In the genomic region with DNA sequence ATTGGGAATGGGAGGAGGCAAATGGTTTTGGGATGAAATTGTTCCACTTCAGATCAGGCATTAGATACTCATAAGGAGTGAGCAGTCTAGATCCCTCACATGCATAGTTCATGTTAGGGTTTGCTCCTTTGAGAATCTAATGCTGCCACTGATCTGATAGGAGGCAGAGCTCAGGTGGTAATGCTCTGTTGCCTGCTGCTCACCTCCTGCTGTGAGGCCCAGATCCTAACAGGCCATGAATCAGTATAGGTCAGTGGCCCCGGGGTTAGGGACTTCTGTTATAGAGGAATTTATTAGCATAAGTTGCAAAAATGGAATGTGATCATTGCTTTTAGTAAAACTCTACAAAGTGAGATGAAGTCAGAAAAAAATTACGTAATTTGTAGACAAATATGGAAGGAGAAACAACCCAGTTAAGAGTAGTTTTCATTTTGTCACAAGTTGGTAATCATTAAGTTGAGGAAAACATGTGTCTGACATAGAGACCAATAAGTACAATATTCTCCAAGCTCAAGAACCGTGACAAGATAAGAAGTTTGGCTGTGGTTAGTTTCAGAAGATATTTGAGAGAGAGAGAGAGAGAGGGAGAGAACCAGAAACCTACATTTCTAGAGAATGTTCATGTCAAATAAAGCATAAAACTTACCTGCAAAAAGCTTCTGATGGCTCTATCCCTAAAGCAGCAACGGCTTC, we compare ENCODE assay signal across 23 cellular contexts.
"Had no signal": no experiment of that assay in that cellular context is flagged by ENCODE, and none has a peak within 500 bp of the region (broad histone marks: within the 10 kb centered on the region; RNA-seq: fewer than 3 reads in every experiment).

No MANE protein-coding gene starts in this region.

- H3K4me3 ChIP-seq: gastrocnemius medialis, left ventricle myocardium inferior, lower lobe of right lung, prostate gland, right atrium auricular region, smooth muscle cell, stomach, thyroid gland, vagina had no signal

- DNase-seq: cortex of kidney; effector memory CD8-positive, alpha-beta T cell; gastrocnemius medialis; head of caudate nucleus; left colon; left ventricle myocardium inferior; lower lobe of right lung; natural killer cell; stimulated activated CD4-positive, alpha-beta T cell treated with anti-CD3 and anti-CD28 coated beads, Interleukin-12 subunit alpha, Interleukin-12 subunit beta, amount 100 ng/mL, for 4 hours; stimulated activated CD4-positive, alpha-beta T cell treated with anti-CD3 and anti-CD28 coated beads, Interleukin-1b, Interleukin-23, amount 100 ng/mL, for 48 hours; stimulated activated CD4-positive, alpha-beta T cell treated with anti-CD3 and anti-CD28 coated beads, Interleukin-4, amount 100 ng/mL, for 1 hour; stimulated activated CD8-positive, alpha-beta memory T cell treated with anti-CD3 and anti-CD28 coated beads, Interleukin-4, amount 100 ng/mL, for 48 hours; stimulated activated naive CD4-positive, alpha-beta T cell; stomach; thyroid gland; trophoblast cell had no signal

- H3K79me2 ChIP-seq: parathyroid adenoma had no signal

- H3K9ac ChIP-seq: parathyroid adenoma had no signal

- H3K4me2 ChIP-seq: smooth muscle cell had no signal

- H3K36me3 ChIP-seq: gastrocnemius medialis, left ventricle myocardium inferior, lower lobe of right lung, neutrophil, prostate gland, right atrium auricular region, stomach, thyroid gland, vagina had no signal

- H3K27me3 Mint-ChIP-seq: effector memory CD8-positive, alpha-beta T cell had no signal

- H3K27ac ChIP-seq: gastrocnemius medialis, left ventricle myocardium inferior, lower lobe of right lung, neutrophil, parathyroid adenoma, prostate gland, right atrium auricular region, stomach, thyroid gland, vagina had no signal

- H3K4me1 Mint-ChIP-seq: natural killer cell had no signal

- H3K4me3 Mint-ChIP-seq: effector memory CD8-positive, alpha-beta T cell; natural killer cell had no signal

- H3K27ac Mint-ChIP-seq: effector memory CD8-positive, alpha-beta T cell; natural killer cell had no signal

- H3K4me1 ChIP-seq: gastrocnemius medialis, left ventricle myocardium inferior, lower lobe of right lung, parathyroid adenoma, prostate gland, right atrium auricular region, stomach, thyroid gland, vagina had no signal

- H3K27me3 ChIP-seq: gastrocnemius medialis, neutrophil, right atrium auricular region, stomach, thyroid gland, vagina had no signal

- H3K9me3 ChIP-seq: gastrocnemius medialis, lower lobe of right lung, neutrophil, prostate gland, right atrium auricular region, thyroid gland, vagina had no signal

- ATAC-seq: effector memory CD8-positive, alpha-beta T cell; gastrocnemius medialis; left colon; lower lobe of right lung; natural killer cell; sciatic nerve had no signal
